ENCODE assay signal across 8 cellular contexts in the genomic region with DNA sequence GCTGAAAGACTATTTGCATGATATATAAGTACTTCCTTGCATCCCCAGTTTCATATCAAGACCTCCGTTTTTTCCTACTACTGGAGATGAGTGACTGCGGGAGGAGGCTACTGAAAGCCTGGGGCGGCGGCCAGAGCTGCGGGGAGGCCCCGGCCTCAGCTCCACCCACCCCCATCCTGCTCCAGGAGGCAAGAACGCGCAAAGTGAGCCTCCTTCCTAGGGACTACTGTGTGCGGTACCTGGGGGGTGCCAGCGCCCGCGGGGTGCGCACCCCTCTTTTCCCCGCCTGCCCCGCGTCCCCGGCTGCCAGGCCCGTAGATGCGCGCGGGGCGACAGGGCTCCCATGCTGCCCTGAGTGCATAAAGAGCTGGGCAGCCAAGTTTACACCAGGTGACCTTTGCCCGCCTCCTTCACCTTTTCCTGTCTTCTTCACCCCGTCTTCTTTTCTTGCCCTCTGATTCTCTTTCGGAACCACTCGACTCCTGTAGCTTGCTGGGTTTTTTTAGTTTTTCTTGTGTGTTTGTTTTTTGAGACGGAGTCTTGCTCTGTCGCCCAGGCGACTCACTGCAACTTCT. TPM values are rescaled to one million over a fixed set of nuclear protein-coding genes. Genes with fewer than 3 reads are reported as not detected.
DNase-seq lines count a peak whose midpoint lies in the region; FAIRE-seq and TF ChIP-seq lines count a peak whose summit lies in the region.

No MANE protein-coding gene starts in this region.

- 32% methylated on average over 29 of the region's 29 CpGs for WGBS in prostate gland

- H3K27ac ChIP-seq in uterus (peak overlapping the region in 1 of 2 donors; percentile 88), prostate gland (peak overlapping the region in 1 of 2 donors; percentile 100)

- H3K27ac Mint-ChIP-seq in brain: peak overlapping the region in 3 of 5 experiments; percentile 46 to 62 (median 58)

- H3K4me1 ChIP-seq in uterus (peaks cover 0 to 5% of the 10 kb centered on the region in 2 donors), prostate gland (replicated peaks) (no peaks in the 10 kb centered on the region)

- intact Hi-C loops in uterus (cut with DNase I; ENCODE audit: low total_unique reads) (no loop called here), prostate gland (cut with DNase I) (loop anchor here (5.0 kb wide), 1 partner anchor 37 kb away; no protein-coding TSS in a partner anchor)

- H3K4me3 ChIP-seq in uterus (peak overlapping the region in 1 of 2 donors; percentile 11), prostate gland (no peak overlapping the region)

- no peaks in the 10 kb centered on the region for H3K9me3 ChIP-seq in uterus
- H3K9me3 ChIP-seq in prostate gland: no peaks in the 10 kb centered on the region

- no peaks in the 10 kb centered on the region for H3K36me3 Mint-ChIP-seq in brain

- no peak for TF ChIP-seq CTCF in brain (conservative IDR thresholded peaks at IDR 0.05)
- TF ChIP-seq CTCF in uterus (IDR thresholded peaks at IDR 0.05): no peak
- TF ChIP-seq CTCF in prostate gland (IDR thresholded peaks at IDR 0.05): no peak

- H3K27me3 Mint-ChIP-seq in brain: peaks cover 9% of the 10 kb centered on the region

- FAIRE-seq in GM12891 (lab: Jason Lieb, UNC): no peak

- peaks cover 21% of the 10 kb centered on the region for H3K4me1 Mint-ChIP-seq in brain

- H3K4me3 Mint-ChIP-seq in brain: peak overlapping the region; percentile 75 to 80 (median 76)

- H3K27me3 ChIP-seq in uterus: no peaks in the 10 kb centered on the region
- H3K27me3 ChIP-seq in prostate gland (replicated peaks; ENCODE audit: insufficient read depth): no peaks in the 10 kb centered on the region

- H3K36me3 ChIP-seq in uterus: no peaks in the 10 kb centered on the region
- H3K36me3 ChIP-seq in prostate gland: no peaks in the 10 kb centered on the region

- peak; percentile 39 for DNase-seq in stimulated activated CD4-positive, alpha-beta T cell treated with anti-CD3 and anti-CD28 coated beads, Interleukin-15, amount 100 ng/mL, for 24 hours
- no peak for DNase-seq in stimulated activated CD4-positive, alpha-beta T cell treated with anti-CD3 and anti-CD28 coated beads, Interleukin-4, amount 100 ng/mL, for 4 hours
- DNase-seq in left kidney (ENCODE audit: low read depth, low spot score): peak; percentile 50
- peak; percentile 22 to 29 for DNase-seq in uterus
- no peak for DNase-seq in COLO829 (ENCODE audit: low spot score)
- no peak for DNase-seq in GM12891 (ENCODE audit: insufficient read length, low spot score)
- no peak for DNase-seq in prostate gland (ENCODE audit: low spot score)

- TF ChIP-seq POLR2A in uterus (IDR thresholded peaks at IDR 0.05) (no peak), GM12891 (IDR thresholded peaks at IDR 0.05; ENCODE audit: low read depth, low read length) (no peak), prostate gland (IDR thresholded peaks at IDR 0.05) (no peak)

- no peaks in the 10 kb centered on the region for H3K9me3 Mint-ChIP-seq in brain

TF ChIP-seq in GM12891, 5 proteins besides CTCF, POLR2A, EP300 and RAD21:
- TF ChIP-seq POU2F2 (IDR thresholded peaks at IDR 0.05; ENCODE audit: low read depth, low read length): no peak
- TF ChIP-seq POLR2AphosphoS5 (IDR thresholded peaks at IDR 0.05; ENCODE audit: low read depth, low read length): no peak
- TF ChIP-seq PAX5 (IDR thresholded peaks at IDR 0.05; ENCODE audit: insufficient read depth, low read length, severe bottlenecking): no peak
- no peak for TF ChIP-seq SPI1 (IDR thresholded peaks at IDR 0.05; ENCODE audit: low read depth, low read length)
- no peak for TF ChIP-seq TAF1 (IDR thresholded peaks at IDR 0.05; ENCODE audit: low read depth, low read length)

RNA-seq across cellular contexts. Expression of a gene that starts 2.5 kb away (rescaled TPM):
- polyA plus RNA-seq in brain (ENCODE audit: insufficient read depth, low read depth, low replicate concordance): 3.1 TPM
- total RNA-seq in uterus: 10 to 100 TPM; 14.2 to 27.1 (median 21.4) TPM
- 1.7 TPM for polyA plus RNA-seq in GM12891 (2012; ENCODE audit: low read depth, missing spikeins)
- 10 to 100 TPM; 22.2 to 25.3 TPM for total RNA-seq in prostate gland

RNA-seq across cellular contexts. Expression of a gene that starts 47.1 kb away (rescaled TPM):
- polyA plus RNA-seq in brain (ENCODE audit: insufficient read depth, low read depth, low replicate concordance): 47.5 TPM
- total RNA-seq in uterus (100 to 1,000 TPM in 2 of 4 donors, 10 to 100 TPM in 2; 90.5 to 171 (median 121) TPM), prostate gland (100 to 1,000 TPM; 111 to 118 TPM)
- 44.4 TPM for polyA plus RNA-seq in GM12891 (2012; ENCODE audit: low read depth, missing spikeins)

RNA-seq across cellular contexts. Expression of a gene that starts 47.9 kb away (rescaled TPM):
- 35.2 TPM for polyA plus RNA-seq in brain (ENCODE audit: insufficient read depth, low read depth, low replicate concordance)
- total RNA-seq in uterus: 10 to 100 TPM; 11.5 to 81.8 (median 39.7) TPM
- 12.3 TPM for polyA plus RNA-seq in GM12891 (2012; ENCODE audit: low read depth, missing spikeins)
- total RNA-seq in prostate gland: 10 to 100 TPM; 43.4 to 60.4 TPM

Comparison
In these comparisons a context has a peak if more than half of its experiments do, and no peak if none do; other contexts are left out.
1. DNase-seq: peak in stimulated activated CD4-positive, alpha-beta T cell treated with anti-CD3 and anti-CD28 coated beads, Interleukin-15, amount 100 ng/mL, for 24 hours (single experiment), left kidney (single experiment) and uterus (2 of 2); none in stimulated activated CD4-positive, alpha-beta T cell treated with anti-CD3 and anti-CD28 coated beads, Interleukin-4, amount 100 ng/mL, for 4 hours (0 of 2), COLO829 (single experiment), GM12891 (single experiment) and prostate gland (single experiment).